In genomic region chr2:49248506-49248905, GRCh38 we compare ENCODE assay signal across 11 cellular contexts.
DNase-seq lines count a peak whose midpoint lies in the region; ATAC-seq and TF ChIP-seq lines count a peak whose summit lies in the region.
"Had no signal": no experiment of that assay in that cellular context is flagged by ENCODE, and none has a peak within 500 bp of the region (broad histone marks: within the 10 kb centered on the region; RNA-seq: fewer than 3 reads in every experiment).

No MANE protein-coding gene starts in this region.

- no peaks in the 10 kb centered on the region for H3K9me3 ChIP-seq in mammary epithelial cell (replicated peaks; ENCODE audit: insufficient read depth, low read length)

- H2AFZ ChIP-seq in mammary epithelial cell (ENCODE audit: low read depth, low read length) (no peak overlapping the region), GM23338 (no peak overlapping the region)

- no peak for TF ChIP-seq CTCF in mammary epithelial cell (conservative IDR thresholded peaks at IDR 0.05 in 1 of 2, IDR thresholded peaks at IDR 0.05 in 1 of 2; ENCODE audit: extremely low read depth in 1 of 2, insufficient read depth in 1 of 2, low read depth in 1 of 2, low read length in 2 of 2)
- no peak for TF ChIP-seq CTCF in kidney epithelial cell (IDR thresholded peaks at IDR 0.05; ENCODE audit: insufficient read depth, low read length, poor library complexity, severe bottlenecking)
- no peak for TF ChIP-seq CTCF in GM23338 (conservative IDR thresholded peaks at IDR 0.05; ENCODE audit: low read depth in 2 of 2)
- no peak for TF ChIP-seq CTCF in CD14-positive monocyte (IDR thresholded peaks at IDR 0.05)

- H3K27ac ChIP-seq in mammary epithelial cell (ENCODE audit: insufficient read depth, low read depth, low read length) (no peak overlapping the region), GM23338 (ENCODE audit: low read depth) (no peak overlapping the region)

- peaks cover 5% of the 10 kb centered on the region; the same call in 1 of the 3 replicates for H3K9me3 Mint-ChIP-seq in GM23338
- peaks cover 2 to 5% (median 4%) of the 10 kb centered on the region in 7 donors for H3K9me3 Mint-ChIP-seq in CD14-positive monocyte

- H4K20me1 ChIP-seq in mammary epithelial cell (ENCODE audit: insufficient read depth, low read length) (no peaks in the 10 kb centered on the region), GM23338 (replicated peaks; ENCODE audit: insufficient read depth) (no peaks in the 10 kb centered on the region)

- dilution Hi-C loops in mammary epithelial cell (cut with HindIII; ENCODE audit: low sequenced_read_pairs) = no loop called here

- peaks cover 5% of the 10 kb centered on the region for H3K4me1 ChIP-seq in mammary epithelial cell (ENCODE audit: insufficient read depth, low read length)
- no peaks in the 10 kb centered on the region for H3K4me1 ChIP-seq in GM23338 (ENCODE audit: insufficient read depth)

- H3K4me1 Mint-ChIP-seq in GM23338 (no peaks in the 10 kb centered on the region), CD14-positive monocyte (no peaks in the 10 kb centered on the region)
- H3K4me1 Mint-ChIP-seq: CD4-positive, CD25-positive, alpha-beta regulatory T cell had no signal

- in situ Hi-C loops in mammary epithelial cell (cut with MboI; ENCODE audit: low sequenced_read_pairs in 2 of 2) = no loop called here

- no peak for ATAC-seq in GM18867 (IDR thresholded peaks at IDR 0.05; ENCODE audit: unreplicated experiment)
- no peak for ATAC-seq in GM23338

- H3K27me3 ChIP-seq in mammary epithelial cell (ENCODE audit: insufficient read depth, low read length) (peaks cover 2% of the 10 kb centered on the region), kidney epithelial cell (ENCODE audit: control insufficient read depth, insufficient read depth, low read length) (no peaks in the 10 kb centered on the region), GM23338 (ENCODE audit: insufficient read depth) (no peaks in the 10 kb centered on the region)

- CTCF ChIA-PET in mammary epithelial cell (lab: Charles Lee; ENCODE audit: low non-redundant PET) = no interaction called here

- no TSS peak for BruUV-seq in mammary epithelial cell (replicated peaks; lab: Mats Ljungman, UMichigan)

- H3K36me3 Mint-ChIP-seq in GM23338 (ENCODE audit: low read depth) (no peaks in the 10 kb centered on the region), CD14-positive monocyte (no peaks in the 10 kb centered on the region)
- H3K36me3 Mint-ChIP-seq: CD4-positive, CD25-positive, alpha-beta regulatory T cell had no signal

- H3K27me3 Mint-ChIP-seq in GM23338 (ENCODE audit: insufficient read depth, low read depth, poor library complexity) (no peaks in the 10 kb centered on the region), CD14-positive monocyte (ENCODE audit: low read depth in 3 of 3) (no peaks in the 10 kb centered on the region)
- H3K27me3 Mint-ChIP-seq: CD4-positive, CD25-positive, alpha-beta regulatory T cell had no signal

- no peaks in the 10 kb centered on the region for H3K36me3 ChIP-seq in mammary epithelial cell (ENCODE audit: insufficient read depth, low read length)
- H3K36me3 ChIP-seq in kidney epithelial cell (ENCODE audit: control insufficient read depth, insufficient read depth, low read length) = no peaks in the 10 kb centered on the region
- H3K36me3 ChIP-seq in GM23338 (ENCODE audit: insufficient read depth) = no peaks in the 10 kb centered on the region

- no peak overlapping the region for H3K4me3 ChIP-seq in mammary epithelial cell (replicated peaks in 1 of 3; ENCODE audit: insufficient read depth in 1 of 3, low read depth in 2 of 3, low read length in 3 of 3)
- H3K4me3 ChIP-seq in kidney epithelial cell (ENCODE audit: low read depth, low read length) = no peak overlapping the region
- no peak overlapping the region for H3K4me3 ChIP-seq in GM23338
- H3K4me3 ChIP-seq: coronary artery had no signal

- 0 out of 2 replicates have a peak, but pooled peaks cover 2% of the 10 kb centered on the region for H3K9me2 ChIP-seq in GM23338 (ENCODE audit: insufficient read depth)

- intact Hi-C loops in mammary epithelial cell (cut with micrococcal nuclease) = no loop called here
- intact Hi-C loops in CD14-positive monocyte (cut with micrococcal nuclease) = no loop called here

- H3K79me2 ChIP-seq in mammary epithelial cell (ENCODE audit: insufficient read depth, low read length) (no peaks in the 10 kb centered on the region), GM23338 (replicated peaks; ENCODE audit: insufficient read depth) (no peaks in the 10 kb centered on the region)

- H3K4me3 Mint-ChIP-seq in GM23338 = no peak overlapping the region
- no peak overlapping the region for H3K4me3 Mint-ChIP-seq in CD14-positive monocyte
- H3K4me3 Mint-ChIP-seq: CD4-positive, CD25-positive, alpha-beta regulatory T cell had no signal

- no peaks in the 10 kb centered on the region for H3F3A ChIP-seq in GM23338 (replicated peaks; ENCODE audit: low read depth)

- DNase-seq in AG08395 (ENCODE audit: low spot score) (peak; percentile 88), LoVo (ENCODE audit: low spot score) (peak; percentile 5), mammary epithelial cell (peak; percentile 80), kidney epithelial cell (ENCODE audit: low read depth) (peak; percentile 85), GM23338 (ENCODE audit: low spot score) (no peak), CD14-positive monocyte (ENCODE audit: low spot score) (no peak)
- DNase-seq in activated CD4-positive, CD25-positive, alpha-beta regulatory T cell (lab: John Stamatoyannopoulos, UW) = no peak
- DNase-seq: CD4-positive, CD25-positive, alpha-beta regulatory T cell; occipital lobe had no signal

- H3K9ac ChIP-seq in mammary epithelial cell (ENCODE audit: insufficient read depth, low read length) = no peak overlapping the region

- 0% methylated on average over 1 of the region's 1 CpG for WGBS in mammary epithelial cell (ENCODE audit: low coverage, missing lambda C conversion rate)

- H3K27ac Mint-ChIP-seq in GM23338 (no peak overlapping the region), CD14-positive monocyte (no peak overlapping the region)
- H3K27ac Mint-ChIP-seq: CD4-positive, CD25-positive, alpha-beta regulatory T cell had no signal

- H3K4me2 ChIP-seq in mammary epithelial cell (ENCODE audit: insufficient read depth, low read depth, low read length) (no peak overlapping the region), GM23338 (no peak overlapping the region)

TF ChIP-seq in GM23338, 12 proteins besides CTCF, POLR2A, EP300 and RAD21:
- TF ChIP-seq ZNF114 (CRISPR knock-in tag; IDR thresholded peaks at IDR 0.05) (no peak), ETS1 (IDR thresholded peaks at IDR 0.05) (no peak), POLR2AphosphoS5 (IDR thresholded peaks at IDR 0.05; ENCODE audit: low read depth) (no peak), EZH2phosphoT487 (IDR thresholded peaks at IDR 0.05; ENCODE audit: unreplicated experiment) (no peak)

Comparison
In these comparisons a context has a peak if more than half of its experiments do, and no peak if none do; other contexts are left out.
1. DNase-seq: peak in AG08395 (single experiment), LoVo (single experiment), mammary epithelial cell (single experiment) and kidney epithelial cell (single experiment); none in activated CD4-positive, CD25-positive, alpha-beta regulatory T cell (0 of 4), GM23338 (single experiment) and CD14-positive monocyte (single experiment).